8 cellular contexts compared by ENCODE assay signal in the genomic region with DNA sequence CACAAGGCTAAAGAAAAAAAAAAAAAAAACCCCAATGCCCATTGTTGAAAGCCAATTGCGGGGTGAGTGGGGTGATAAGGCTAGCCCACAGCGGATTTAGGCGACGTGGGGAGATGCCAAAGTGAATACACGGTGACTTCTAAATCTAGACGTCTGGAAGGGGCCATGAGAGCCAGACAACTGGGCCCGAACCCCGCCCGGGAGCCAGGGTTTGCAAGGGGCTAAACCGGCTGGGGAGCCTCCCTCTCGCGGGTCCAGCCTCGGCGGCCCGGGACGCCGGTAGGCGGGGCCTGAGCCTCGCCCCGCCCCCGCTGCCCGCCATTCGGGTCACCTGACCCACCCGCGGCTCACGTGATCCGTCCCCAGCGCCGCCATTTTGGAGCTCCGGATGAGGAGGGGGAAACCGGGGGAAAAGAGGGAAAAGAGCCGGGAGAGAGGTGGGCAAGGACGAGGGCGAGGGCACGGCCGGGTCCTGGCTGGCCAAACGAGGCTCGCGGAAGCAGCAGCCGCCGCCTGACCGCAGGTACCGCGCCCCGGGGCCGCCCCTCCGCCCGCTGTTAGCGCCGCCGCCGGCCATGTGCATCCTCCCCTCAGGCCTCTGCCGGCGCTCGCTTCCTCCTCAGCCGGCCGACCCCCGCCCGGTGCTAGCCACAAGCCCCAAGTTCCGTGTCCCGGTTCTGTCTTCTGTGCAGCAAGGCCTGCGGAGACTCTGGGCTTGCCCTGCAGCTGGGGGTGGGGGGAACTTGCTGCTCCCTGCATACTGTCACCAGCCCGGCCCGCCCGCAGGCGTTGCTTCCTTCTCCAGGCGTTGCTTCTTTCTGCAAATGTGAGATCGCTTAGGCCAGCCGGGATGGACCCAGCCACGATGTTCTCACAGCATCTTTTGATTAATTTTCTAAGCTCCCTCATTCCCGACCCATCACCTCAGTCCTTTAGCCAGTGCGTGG. TPM values are rescaled to one million over a fixed set of nuclear protein-coding genes. Genes with fewer than 3 reads are reported as not detected.
A peak's percentile ranks its signal among the peaks of the same experiment; 100 is the strongest.
DNase-seq lines count a peak whose midpoint lies in the region; TF ChIP-seq lines count a peak whose summit lies in the region.

A gene (plus strand): TSS at position 350 of the 947 bp plus-strand sequence. CDS start 7,221 bp downstream, outside the sequence.

- H3K4ac ChIP-seq in H9 (ENCODE audit: low read depth, low read length), result no peak within 1 kb of the TSS

- H3K4me1 ChIP-seq in H9 (ENCODE audit: insufficient read depth, low read length), result no peaks in the 10 kb centered on the region
- peaks cover 32% of the 10 kb centered on the region for H3K4me1 ChIP-seq in Loucy (ENCODE audit: insufficient read depth, low read length, poor library complexity, severe bottlenecking)

- no peak for TF ChIP-seq CTCF in H9 (conservative IDR thresholded peaks at IDR 0.05)
- 0 out of 2 replicates have a peak, but pooled peaks have one; percentile 15 for TF ChIP-seq CTCF in Loucy (conservative IDR thresholded peaks at IDR 0.05; ENCODE audit: low read length)

- peak within 1 kb of the TSS; percentile 41 for H4K5ac ChIP-seq in H9 (ENCODE audit: insufficient read length, low read depth, low read length)

- no CpG with 5 or more reads among the region's 72 CpGs for WGBS in H9 (ENCODE audit: extremely low coverage, insufficient read length, low lambda C conversion rate)

- DNase-seq in GM03348 (ENCODE audit: low spot score), result peak; percentile 98
- peak; percentile 86 for DNase-seq in H9
- DNase-seq in SK-N-DZ (ENCODE audit: low spot score), result peak; percentile 78
- DNase-seq in activated naive CD4-positive, alpha-beta T cell treated with Interleukin-2 at 50 U/mL for 16 hours, result peak; percentile 87
- peak; percentile 93 for DNase-seq in germinal center (ENCODE audit: low spot score)
- DNase-seq in nucleus accumbens (lab: John Stamatoyannopoulos, UW), result peak in 52 of 56 donors; percentile 38 to 89 (median 78)
- peak in 48 of 49 donors; percentile 33 to 96 (median 76) for DNase-seq in substantia nigra (lab: John Stamatoyannopoulos, UW)

- H3K4me3 Mint-ChIP-seq in H9, result peak within 1 kb of the TSS; percentile 89 to 99

- H2BK15ac ChIP-seq in H9 (ENCODE audit: low read depth, low read length), result peak within 1 kb of the TSS; percentile 20; the same call in 1 of the 2 replicates

- peaks cover 2 to 5% of the 10 kb centered on the region in 2 experiments; a peak in 2 of 4 replicates for H3K4me1 Mint-ChIP-seq in H9

- H3K9ac ChIP-seq in H9 (ENCODE audit: extremely low read depth, insufficient read length, low read length) (peak within 1 kb of the TSS; percentile 78), Loucy (ENCODE audit: low read depth, low read length, poor library complexity, severe bottlenecking) (peak within 1 kb of the TSS; percentile 96)

- H2AK5ac ChIP-seq in H9 (ENCODE audit: insufficient read length, low read length), result no peak within 1 kb of the TSS

- no peak within 1 kb of the TSS for H3K18ac ChIP-seq in H9 (ENCODE audit: insufficient read length, low read depth, low read length)

- H4K8ac ChIP-seq in H9 (replicated peaks; ENCODE audit: insufficient read length, low read depth, low read length), result no peak within 1 kb of the TSS

- no peak within 1 kb of the TSS for H3T11ph ChIP-seq in H9 (ENCODE audit: low read length)

- no peak within 1 kb of the TSS for H4K91ac ChIP-seq in H9 (ENCODE audit: insufficient read length, low read depth, low read length)

- H2BK20ac ChIP-seq in H9 (ENCODE audit: low read depth, low read length, poor library complexity, severe bottlenecking), result no peak within 1 kb of the TSS

- H3K27me3 ChIP-seq in H9 (ENCODE audit: insufficient read depth, low read length), result no peaks in the 10 kb centered on the region
- H3K27me3 ChIP-seq in Loucy (ENCODE audit: insufficient read depth, low read length, poor library complexity, severe bottlenecking), result no peaks in the 10 kb centered on the region

- peak within 1 kb of the TSS; percentile 71 for H2AFZ ChIP-seq in H9 (ENCODE audit: low read length)
- H2AFZ ChIP-seq in Loucy (ENCODE audit: low read length), result peak within 1 kb of the TSS; percentile 97

- no peak within 1 kb of the TSS for H2BK5ac ChIP-seq in H9 (ENCODE audit: insufficient read length, low read length)

- no peaks in the 10 kb centered on the region for H3K36me3 ChIP-seq in Loucy (ENCODE audit: insufficient read depth, low read length)

- H3K27ac ChIP-seq in H9 (ENCODE audit: insufficient read length, low read depth, low read length) (no peak within 1 kb of the TSS), substantia nigra (ENCODE audit: low read depth, low read length, poor library complexity, severe bottlenecking) (peak within 1 kb of the TSS; percentile 81)

- no peaks in the 10 kb centered on the region for H3K9me3 ChIP-seq in H9 (ENCODE audit: control insufficient read depth, low read depth, low read length)
- H3K9me3 ChIP-seq in Loucy (ENCODE audit: insufficient read depth, low read depth, low read length), result no peaks in the 10 kb centered on the region

- H3F3A ChIP-seq in Loucy (ENCODE audit: low read depth), result no peaks in the 10 kb centered on the region

- H3K56ac ChIP-seq in H9 (ENCODE audit: insufficient read length, low read depth, low read length), result no peak within 1 kb of the TSS

- peak within 1 kb of the TSS; percentile 100 for H3K4me3 ChIP-seq in Loucy (ENCODE audit: low read length, poor library complexity, severe bottlenecking)

- H3K79me1 ChIP-seq in H9 (ENCODE audit: insufficient read depth, low read depth, low read length, poor library complexity, severe bottlenecking), result no peaks in the 10 kb centered on the region

- peak within 1 kb of the TSS; percentile 73 to 98 (median 92) for H3K27ac Mint-ChIP-seq in H9

- H3K4me2 ChIP-seq in H9 (ENCODE audit: insufficient read depth, insufficient read length, low read length) (peak within 1 kb of the TSS; percentile 81), Loucy (ENCODE audit: low read depth, low read length, poor library complexity, severe bottlenecking) (peak within 1 kb of the TSS; percentile 100)

- H3K14ac ChIP-seq in H9 (ENCODE audit: insufficient read depth, low read length), result peak within 1 kb of the TSS; percentile 96; the same call in 1 of the 2 replicates

- no peak within 1 kb of the TSS for H3K23ac ChIP-seq in H9 (ENCODE audit: insufficient read length, low read depth, low read length)

- H4K20me1 ChIP-seq in H9 (ENCODE audit: control insufficient read depth, insufficient read depth, insufficient read length) (no peaks in the 10 kb centered on the region), Loucy (ENCODE audit: insufficient read depth, low read length, poor library complexity, severe bottlenecking) (peaks cover 18% of the 10 kb centered on the region)

- H3K27me3 Mint-ChIP-seq in H9 (ENCODE audit: low read depth), result peaks cover 10% of the 10 kb centered on the region; the same call in 1 of the 2 replicates

- H2BK12ac ChIP-seq in H9 (ENCODE audit: insufficient read length, low read depth, low read length), result no peak within 1 kb of the TSS

- no peaks in the 10 kb centered on the region for H3K23me2 ChIP-seq in H9 (ENCODE audit: insufficient read length, low read depth, low read length, poor library complexity, severe bottlenecking)

- H2BK120ac ChIP-seq in H9 (ENCODE audit: low read depth, low read length, poor library complexity, severe bottlenecking), result no peak within 1 kb of the TSS

- H3K9me2 ChIP-seq in Loucy (replicated peaks; ENCODE audit: low read depth, low read length), result no peaks in the 10 kb centered on the region

- H3K9me3 Mint-ChIP-seq in H9, result peaks cover 0 to 1% of the 10 kb centered on the region in 2 experiments; a peak in 1 of 5 replicates

- H3K79me2 ChIP-seq in H9 (ENCODE audit: insufficient read depth, low read length) (peaks cover 4% of the 10 kb centered on the region; the same call in 1 of the 2 replicates), Loucy (ENCODE audit: insufficient read depth, low read length) (peaks cover 35% of the 10 kb centered on the region)

- H3K36me3 Mint-ChIP-seq in H9 (ENCODE audit: insufficient read depth in 1 of 3, low read depth in 3 of 3), result peaks cover 9 to 25% (median 25%) of the 10 kb centered on the region in 3 experiments

RNA-seq across cellular contexts. Expression of the gene that starts here (rescaled TPM):
- 29.2 and 31.1 TPM in 2 replicates for total RNA-seq in H9 (2021)
- polyA plus RNA-seq in SK-N-DZ (2014; cell fraction: cytosol; rRNA removed), result 5.6 and 6.5 TPM in 2 replicates
- polyA plus RNA-seq in SK-N-DZ (2014; cell fraction: nucleus; rRNA removed), result 7.6 and 15.8 TPM in 2 replicates
